Comparison of ENCODE assay signal across 18 cellular contexts in genomic region chr3:136151219-136151618, GRCh38. TPM values are rescaled to one million over a fixed set of nuclear protein-coding genes. Genes with fewer than 3 reads are reported as not detected.
DNase-seq lines count a peak whose midpoint lies in the region; ATAC-seq, FAIRE-seq and TF ChIP-seq lines count a peak whose summit lies in the region.
"Had no signal": no experiment of that assay in that cellular context is flagged by ENCODE, and none has a peak within 500 bp of the region (broad histone marks: within the 10 kb centered on the region; RNA-seq: fewer than 3 reads in every experiment).

No MANE protein-coding gene starts in this region.

- no peak for TF ChIP-seq CTCF in transverse colon (IDR thresholded peaks at IDR 0.05)

- H3K4me1 ChIP-seq in transverse colon: peaks cover 0 to 38% (median 14%) of the 10 kb centered on the region in 4 donors
- H3K4me1 ChIP-seq: testis had no signal

- POLR2A ChIA-PET in T-cell (lab: Charles Lee): interaction anchor here (0.6 to 2.0 kb wide), 3 partner anchors 42 to 1389 kb away, joined by 3 to 4 read pairs (median 4); no protein-coding TSS in a partner anchor

- H3K4me3 ChIP-seq in transverse colon: no peak overlapping the region
- H3K4me3 ChIP-seq: body of pancreas, testis had no signal

- no peak for FAIRE-seq in frontal cortex (lab: Jason Lieb, UNC)

- H3K36me3 ChIP-seq in transverse colon: peaks cover 0 to 5% (median 0%) of the 10 kb centered on the region in 4 donors

- H3K9me3 ChIP-seq in transverse colon: no peaks in the 10 kb centered on the region
- H3K9me3 ChIP-seq: body of pancreas, testis had no signal

- ATAC-seq in T-cell (replicated peaks in 1 of 4) (no peak), esophagus mucosa (peak; percentile 81), GM19395 (IDR thresholded peaks at IDR 0.05; ENCODE audit: unreplicated experiment) (no peak)
- ATAC-seq in stimulated activated effector memory CD8-positive, alpha-beta T cell treated with anti-CD3 and anti-CD28 coated beads, Interleukin-12 subunit alpha, Interleukin-12 subunit beta, amount 100 ng/mL, for 72 hours: no peak
- ATAC-seq: body of pancreas had no signal

- peaks cover 15% of the 10 kb centered on the region for H3K36me3 Mint-ChIP-seq in activated naive CD4-positive, alpha-beta T cell treated with anti-CD3 and anti-CD28 coated beads, Interleukin-2, amount 50 U/mL, for 24 hours
- peaks cover 30% of the 10 kb centered on the region for H3K36me3 Mint-ChIP-seq in T-cell
- H3K36me3 Mint-ChIP-seq in stimulated activated effector memory CD8-positive, alpha-beta T cell treated with anti-CD3 and anti-CD28 coated beads, Interleukin-12 subunit alpha, Interleukin-12 subunit beta, amount 100 ng/mL, for 72 hours: peaks cover 65% of the 10 kb centered on the region

- no peaks in the 10 kb centered on the region for H3K9me3 Mint-ChIP-seq in activated naive CD4-positive, alpha-beta T cell treated with anti-CD3 and anti-CD28 coated beads, Interleukin-2, amount 50 U/mL, for 24 hours
- no peaks in the 10 kb centered on the region for H3K9me3 Mint-ChIP-seq in T-cell
- H3K9me3 Mint-ChIP-seq in stimulated activated effector memory CD8-positive, alpha-beta T cell treated with anti-CD3 and anti-CD28 coated beads, Interleukin-12 subunit alpha, Interleukin-12 subunit beta, amount 100 ng/mL, for 72 hours: no peaks in the 10 kb centered on the region
- H3K9me3 Mint-ChIP-seq: activated naive CD4-positive, alpha-beta T cell treated with anti-CD3 and anti-CD28 coated beads, Interleukin-2, amount 50 U/mL, for 72 hours; dendritic cell treated with granulocyte-macrophage colony-stimulating factor and Interleukin-4, amounts not matched to agents 40 ng/mL and 50 ng/mL, for 4 days had no signal

- no peaks in the 10 kb centered on the region for H3K27me3 Mint-ChIP-seq in activated naive CD4-positive, alpha-beta T cell treated with anti-CD3 and anti-CD28 coated beads, Interleukin-2, amount 50 U/mL, for 24 hours
- no peaks in the 10 kb centered on the region for H3K27me3 Mint-ChIP-seq in T-cell
- H3K27me3 Mint-ChIP-seq: dendritic cell treated with granulocyte-macrophage colony-stimulating factor and Interleukin-4, amounts not matched to agents 40 ng/mL and 50 ng/mL, for 4 days had no signal

- CTCF ChIA-PET in T-cell (lab: Charles Lee): interaction anchor here in 1 of 2 donors (1.2 kb wide), 1 partner anchor 239 kb away, joined by 3 read pairs; no protein-coding TSS in a partner anchor

- no peak overlapping the region for H3K27ac ChIP-seq in transverse colon
- H3K27ac ChIP-seq: body of pancreas, C4-2B, HL-60, testis had no signal

- TF ChIP-seq POLR2A in transverse colon (IDR thresholded peaks at IDR 0.05): no peak

- no peak overlapping the region for H3K4me3 Mint-ChIP-seq in activated naive CD4-positive, alpha-beta T cell treated with anti-CD3 and anti-CD28 coated beads, Interleukin-2, amount 50 U/mL, for 24 hours
- H3K4me3 Mint-ChIP-seq in T-cell: no peak overlapping the region
- no peak overlapping the region for H3K4me3 Mint-ChIP-seq in stimulated activated effector memory CD8-positive, alpha-beta T cell treated with anti-CD3 and anti-CD28 coated beads, Interleukin-12 subunit alpha, Interleukin-12 subunit beta, amount 100 ng/mL, for 72 hours
- H3K4me3 Mint-ChIP-seq: dendritic cell treated with granulocyte-macrophage colony-stimulating factor and Interleukin-4, amounts not matched to agents 40 ng/mL and 50 ng/mL, for 4 days had no signal

- no peak for DNase-seq in activated naive CD4-positive, alpha-beta T cell (lab: John Stamatoyannopoulos, UW)
- no peak for DNase-seq in T-cell
- DNase-seq in stimulated activated effector memory CD8-positive, alpha-beta T cell treated with anti-CD3 and anti-CD28 coated beads, Interleukin-12 subunit alpha, Interleukin-12 subunit beta, amount 100 ng/mL, for 72 hours (ENCODE audit: low spot score in 2 of 2): no peak
- DNase-seq in transverse colon: no peak
- DNase-seq in frontal cortex (ENCODE audit: low spot score in 2 of 2): no peak
- DNase-seq: activated CD8-positive, alpha-beta memory T cell treated with anti-CD3 and anti-CD28 coated beads, Interleukin-2, amount 50 U/mL, for 4 hours; body of pancreas; left colon; NCI-H1930; stimulated activated CD8-positive, alpha-beta memory T cell treated with anti-CD3 and anti-CD28 coated beads, Interleukin-4, amount 100 ng/mL, for 48 hours; testis had no signal

- in situ Hi-C loops in transverse colon (cut with MboI; ENCODE audit: low pct_ligation_motif_present in 1 of 4, low pct_unique_long_range_greater_than_20kb in 1 of 4, low sequenced_read_pairs in 3 of 4): no loop called here

- H3K27ac Mint-ChIP-seq in activated naive CD4-positive, alpha-beta T cell treated with anti-CD3 and anti-CD28 coated beads, Interleukin-2, amount 50 U/mL, for 24 hours: peak overlapping the region; percentile 78
- peak overlapping the region; percentile 4 to 43 for H3K27ac Mint-ChIP-seq in T-cell
- peak overlapping the region; percentile 57 for H3K27ac Mint-ChIP-seq in stimulated activated effector memory CD8-positive, alpha-beta T cell treated with anti-CD3 and anti-CD28 coated beads, Interleukin-12 subunit alpha, Interleukin-12 subunit beta, amount 100 ng/mL, for 72 hours
- H3K27ac Mint-ChIP-seq: dendritic cell treated with granulocyte-macrophage colony-stimulating factor and Interleukin-4, amounts not matched to agents 40 ng/mL and 50 ng/mL, for 4 days had no signal

- H3K4me1 Mint-ChIP-seq in activated naive CD4-positive, alpha-beta T cell treated with anti-CD3 and anti-CD28 coated beads, Interleukin-2, amount 50 U/mL, for 24 hours: peaks cover 84% of the 10 kb centered on the region
- H3K4me1 Mint-ChIP-seq in T-cell: peaks cover 77 to 80% (median 80%) of the 10 kb centered on the region in 3 donors
- peaks cover 76% of the 10 kb centered on the region for H3K4me1 Mint-ChIP-seq in stimulated activated effector memory CD8-positive, alpha-beta T cell treated with anti-CD3 and anti-CD28 coated beads, Interleukin-12 subunit alpha, Interleukin-12 subunit beta, amount 100 ng/mL, for 72 hours

- intact Hi-C loops in transverse colon (cut with DNase I; ENCODE audit: low total_unique reads): no loop called here

- WGBS in transverse colon (ENCODE audit: low coverage in 1 of 2), 2 donors: 80 to 83% methylated on average over 1 to 10 of the region's 10 CpGs

- no peak for TF ChIP-seq EP300 in transverse colon (IDR thresholded peaks at IDR 0.05; ENCODE audit: low read depth)

- H3K27me3 ChIP-seq in transverse colon: no peaks in the 10 kb centered on the region
- H3K27me3 ChIP-seq: body of pancreas, testis had no signal

RNA-seq across cellular contexts. Expression of gene MSL2, which starts 44.9 kb away (rescaled TPM):
- total RNA-seq in T-cell (100 to 1,000 TPM in 2 of 5 donors, 10 to 100 TPM in 3; 90.5 to 111 (median 98.4) TPM), esophagus mucosa (13.8 TPM), transverse colon (10 to 100 TPM; 18.2 to 42.7 (median 31.7) TPM), frontal cortex (23.6 TPM)

Comparison
In these comparisons a context has a peak if more than half of its experiments do, and no peak if none do; other contexts are left out.
1. H3K27ac Mint-ChIP-seq: peak in every context shown above with its lines; median percentile 78 in activated naive CD4-positive, alpha-beta T cell treated with anti-CD3 and anti-CD28 coated beads, Interleukin-2, amount 50 U/mL, for 24 hours; 57 in stimulated activated effector memory CD8-positive, alpha-beta T cell treated with anti-CD3 and anti-CD28 coated beads, Interleukin-12 subunit alpha, Interleukin-12 subunit beta, amount 100 ng/mL, for 72 hours; 24 in T-cell.